In the genomic region with DNA sequence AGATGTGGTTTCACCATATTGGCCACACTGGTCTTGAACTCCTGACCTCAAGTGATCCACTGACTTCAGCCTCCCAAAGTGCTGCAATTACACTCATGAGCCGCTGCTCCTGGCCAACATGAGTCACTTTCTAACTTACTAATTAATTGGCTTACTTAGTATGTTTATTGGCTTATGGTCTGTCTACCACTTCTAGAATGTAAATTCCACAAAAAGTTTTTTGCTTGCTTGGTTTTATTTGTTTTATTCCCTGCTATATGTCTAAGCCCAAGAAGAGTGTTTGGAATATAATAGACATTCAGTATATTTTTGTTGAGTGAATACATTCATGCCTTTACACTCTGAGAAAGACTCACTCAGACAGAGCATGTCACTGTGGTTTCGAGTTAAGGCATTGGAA, we compare ENCODE assay signal across 30 cellular contexts.
DNase-seq lines count a peak whose midpoint lies in the region; ATAC-seq, FAIRE-seq and TF ChIP-seq lines count a peak whose summit lies in the region.
"Had no signal": no experiment of that assay in that cellular context is flagged by ENCODE, and none has a peak within 500 bp of the region (broad histone marks: within the 10 kb centered on the region; RNA-seq: fewer than 3 reads in every experiment).

No MANE protein-coding gene starts in this region.

- CTCF ChIA-PET in activated naive CD4-positive, alpha-beta T cell treated with anti-CD3 and anti-CD28 coated beads, Interleukin-2, amount 10 ng/mL, durations not matched to agents 7 days and 5 days (lab: Charles Lee), result no interaction called here
- CTCF ChIA-PET in HepG2 (lab: Yijun Ruan, JAX; ENCODE audit: low intra/inter-chr PET ratio, low total read pairs), result no interaction called here

- H3K4me2 ChIP-seq in Karpas-422 (ENCODE audit: low read depth, low read length, poor library complexity, severe bottlenecking) (no peak overlapping the region), HepG2 (ENCODE audit: low read depth, low read length) (no peak overlapping the region)

- no peaks in the 10 kb centered on the region for H3K9me3 ChIP-seq in Karpas-422 (ENCODE audit: low read length)
- no peaks in the 10 kb centered on the region for H3K9me3 ChIP-seq in HepG2 (ENCODE audit: low read length)
- H3K9me3 ChIP-seq: BE2C, Caco-2, Peyer's patch, transverse colon had no signal

- H3K4me1 ChIP-seq in Karpas-422 (ENCODE audit: low read length) (no peaks in the 10 kb centered on the region), HepG2 (ENCODE audit: insufficient read depth, low read length) (no peaks in the 10 kb centered on the region)
- H3K4me1 ChIP-seq: BE2C, parathyroid adenoma, Peyer's patch had no signal

- TF ChIP-seq RAD21 in HepG2 (CRISPR knock-in tag; IDR thresholded peaks at IDR 0.05), result no peak

- H2AFZ ChIP-seq in Karpas-422 (ENCODE audit: low read length) (no peak overlapping the region), HepG2 (ENCODE audit: low read length) (no peak overlapping the region)
- H2AFZ ChIP-seq: GM23248, parathyroid adenoma had no signal

- no peaks in the 10 kb centered on the region for H3K27me3 Mint-ChIP-seq in activated naive CD4-positive, alpha-beta T cell treated with anti-CD3 and anti-CD28 coated beads, Interleukin-2, amount 50 U/mL, for 24 hours
- H3K27me3 Mint-ChIP-seq in activated naive CD4-positive, alpha-beta T cell treated with anti-CD3 and anti-CD28 coated beads, Interleukin-2, amount 10 ng/mL, durations not matched to agents 7 days and 5 days, result no peaks in the 10 kb centered on the region

- no peak for TF ChIP-seq POLR2A in HepG2 (IDR thresholded peaks at IDR 0.05; ENCODE audit: insufficient read depth in 1 of 2, low read depth in 2 of 2, low read length in 2 of 2)

- in situ Hi-C loops in HepG2 (cut with HindIII; ENCODE audit: extremely low pct_ligation_motif_present, low pct_unique_long_range_greater_than_20kb), result no loop called here

- H3K79me2 ChIP-seq in Karpas-422 (ENCODE audit: low read length), result no peaks in the 10 kb centered on the region
- H3K79me2 ChIP-seq in HepG2 (ENCODE audit: insufficient read depth, low read length), result no peaks in the 10 kb centered on the region
- H3K79me2 ChIP-seq: parathyroid adenoma had no signal

- no peak overlapping the region for H3K4me3 ChIP-seq in fibroblast of mammary gland (ENCODE audit: control insufficient read depth, low read depth, low read length)
- no peak overlapping the region for H3K4me3 ChIP-seq in Karpas-422 (ENCODE audit: low read length)
- no peak overlapping the region for H3K4me3 ChIP-seq in HepG2 (replicated peaks in 1 of 3; ENCODE audit: insufficient read depth in 1 of 3, low read depth in 2 of 3, low read length in 3 of 3)
- H3K4me3 ChIP-seq: GM23248, Peyer's patch, transverse colon had no signal

- intact Hi-C loops in HepG2 (cut with micrococcal nuclease; ENCODE audit: unreplicated experiment), result loop anchor here (10.0 kb wide), 1 partner anchor 148 kb away; no protein-coding TSS in a partner anchor

- ATAC-seq in HG03097 (IDR thresholded peaks at IDR 0.05; ENCODE audit: low FRiP score, unreplicated experiment), result no peak
- no peak for ATAC-seq in HepG2
- ATAC-seq: activated T-cell treated with anti-CD3 and anti-CD28 coated beads, Interleukin-2, amount 50 U/mL, for 4 hours; right cardiac atrium had no signal

- POLR2A ChIA-PET in HepG2 (lab: Yijun Ruan, JAX), result no interaction called here

- H3K36me3 Mint-ChIP-seq in activated naive CD4-positive, alpha-beta T cell treated with anti-CD3 and anti-CD28 coated beads, Interleukin-2, amount 50 U/mL, for 24 hours, result peaks cover 18% of the 10 kb centered on the region
- peaks cover 71% of the 10 kb centered on the region for H3K36me3 Mint-ChIP-seq in activated naive CD4-positive, alpha-beta T cell treated with anti-CD3 and anti-CD28 coated beads, Interleukin-2, amount 10 ng/mL, durations not matched to agents 7 days and 5 days

- H3K36me3 ChIP-seq in Karpas-422 (ENCODE audit: insufficient read depth, low read length), result no peaks in the 10 kb centered on the region
- no peaks in the 10 kb centered on the region for H3K36me3 ChIP-seq in HepG2 (replicated peaks in 1 of 2; ENCODE audit: control insufficient read depth in 1 of 2, insufficient read depth in 2 of 2, low read length in 2 of 2)
- H3K36me3 ChIP-seq: BE2C, Peyer's patch, transverse colon had no signal

- peaks cover 94% of the 10 kb centered on the region for H3K4me1 Mint-ChIP-seq in activated naive CD4-positive, alpha-beta T cell treated with anti-CD3 and anti-CD28 coated beads, Interleukin-2, amount 50 U/mL, for 24 hours
- peaks cover 87% of the 10 kb centered on the region for H3K4me1 Mint-ChIP-seq in activated naive CD4-positive, alpha-beta T cell treated with anti-CD3 and anti-CD28 coated beads, Interleukin-2, amount 10 ng/mL, durations not matched to agents 7 days and 5 days

- H3K9ac ChIP-seq in Karpas-422 (ENCODE audit: low read length) (no peak overlapping the region), HepG2 (ENCODE audit: insufficient read depth, low read depth, low read length) (no peak overlapping the region)
- H3K9ac ChIP-seq: GM23248, parathyroid adenoma had no signal

- H3K4me3 Mint-ChIP-seq in activated naive CD4-positive, alpha-beta T cell treated with anti-CD3 and anti-CD28 coated beads, Interleukin-2, amount 50 U/mL, for 24 hours, result no peak overlapping the region
- no peak overlapping the region for H3K4me3 Mint-ChIP-seq in activated naive CD4-positive, alpha-beta T cell treated with anti-CD3 and anti-CD28 coated beads, Interleukin-2, amount 10 ng/mL, durations not matched to agents 7 days and 5 days
- H3K4me3 Mint-ChIP-seq: activated T-cell treated with anti-CD3 and anti-CD28 coated beads, Interleukin-2, amount 50 U/mL, for 4 hours had no signal

- H3K27me3 ChIP-seq in Karpas-422 (ENCODE audit: low read length) (no peaks in the 10 kb centered on the region), HepG2 (ENCODE audit: control insufficient read depth in 1 of 2, insufficient read depth in 2 of 2, low read length in 2 of 2) (no peaks in the 10 kb centered on the region)
- H3K27me3 ChIP-seq: BE2C, Peyer's patch, transverse colon had no signal

- H4K20me1 ChIP-seq in Karpas-422 (ENCODE audit: insufficient read depth, low read depth, low read length) (no peaks in the 10 kb centered on the region), HepG2 (ENCODE audit: insufficient read depth, low read length) (no peaks in the 10 kb centered on the region)

- no TSS peak for BruUV-seq in HepG2 (replicated peaks; lab: Mats Ljungman, UMichigan)

- TF ChIP-seq CTCF in fibroblast of mammary gland (conservative IDR thresholded peaks at IDR 0.05; ENCODE audit: control insufficient read depth, insufficient read depth, low read depth, low read length), result no peak
- no peak for TF ChIP-seq CTCF in HepG2 (CRISPR knock-in tag; IDR thresholded peaks at IDR 0.05)

- DNase-seq in activated naive CD4-positive, alpha-beta T cell treated with anti-CD3 and anti-CD28 coated beads, Interleukin-2, amount 10 ng/mL, durations not matched to agents 7 days and 5 days, result no peak
- DNase-seq in NCI-H82 treated with DMSO at 0.1 percent for 48 hours (lab: John Stamatoyannopoulos, UW; ENCODE audit: unreplicated experiment) (peak; percentile 49), fibroblast of mammary gland (ENCODE audit: low read depth) (peak; percentile 12), dermis blood vessel endothelial cell (no peak), Karpas-422 (no peak), HepG2 (ENCODE audit: low spot score) (no peak)
- DNase-seq: activated naive CD4-positive, alpha-beta T cell treated with Interleukin-2 at 50 U/mL for 16 hours; activated T-cell treated with anti-CD3 and anti-CD28 coated beads, Interleukin-2, amount 50 U/mL, for 4 hours; amniotic stem cell; BE2C; Caco-2; GM23248; head of caudate nucleus; Kasumi-1; kidney; NCI-H1092 treated with DMSO at 0.1 percent for 48 hours; NCI-H187 treated with DMSO at 0.1 percent for 48 hours; NCI-H2171 treated with DMSO at 0.1 percent for 48 hours; NCI-H526 treated with DMSO at 0.1 percent for 48 hours; Peyer's patch; right cardiac atrium; SIG-M5; stimulated activated CD4-positive, alpha-beta T cell treated with anti-CD3 and anti-CD28 coated beads, Interleukin-2, amount 100 ng/mL, for 24 hours; SW 1271; transverse colon had no signal

- H3K27ac ChIP-seq in Karpas-422 (ENCODE audit: low read length), result no peak overlapping the region
- H3K27ac ChIP-seq in HepG2 (ENCODE audit: extremely low read length, insufficient read depth, low read length), result no peak overlapping the region
- H3K27ac ChIP-seq: GM23248, HL-60, parathyroid adenoma, Peyer's patch, transverse colon had no signal

- TF ChIP-seq EP300 in HepG2 (IDR thresholded peaks at IDR 0.05; ENCODE audit: low read depth in 2 of 2, low read length in 2 of 2) (no peak), HepG2 (CRISPR knock-in tag; IDR thresholded peaks at IDR 0.05; ENCODE audit: borderline replicate concordance) (no peak)

- 24% methylated on average over 2 of the region's 2 CpGs for whole genome bisulfite sequencing in HepG2 (ENCODE audit: low lambda C conversion rate)

- H3K9me3 Mint-ChIP-seq in activated naive CD4-positive, alpha-beta T cell treated with anti-CD3 and anti-CD28 coated beads, Interleukin-2, amount 50 U/mL, for 24 hours, result peaks cover 6% of the 10 kb centered on the region
- peaks cover 2% of the 10 kb centered on the region for H3K9me3 Mint-ChIP-seq in activated naive CD4-positive, alpha-beta T cell treated with anti-CD3 and anti-CD28 coated beads, Interleukin-2, amount 10 ng/mL, durations not matched to agents 7 days and 5 days
- H3K9me3 Mint-ChIP-seq: activated T-cell treated with anti-CD3 and anti-CD28 coated beads, Interleukin-2, amount 50 U/mL, for 4 hours had no signal

- H3K27ac Mint-ChIP-seq in activated naive CD4-positive, alpha-beta T cell treated with anti-CD3 and anti-CD28 coated beads, Interleukin-2, amount 50 U/mL, for 24 hours, result peak overlapping the region; percentile 68
- H3K27ac Mint-ChIP-seq in activated naive CD4-positive, alpha-beta T cell treated with anti-CD3 and anti-CD28 coated beads, Interleukin-2, amount 10 ng/mL, durations not matched to agents 7 days and 5 days, result no peak overlapping the region

- no peak for FAIRE-seq in HepG2 (lab: Jason Lieb, UNC)
- FAIRE-seq: GM12892, kidney had no signal

- H3K9me2 ChIP-seq in Karpas-422 (replicated peaks; ENCODE audit: insufficient read depth, low read length), result no peaks in the 10 kb centered on the region

TF ChIP-seq in HepG2, 621 proteins besides CTCF, POLR2A, EP300 and RAD21 (continues in another document):
- TF ChIP-seq ZNF33B (CRISPR knock-in tag; IDR thresholded peaks at IDR 0.05) (no peak), HOXA3 (CRISPR knock-in tag; IDR thresholded peaks at IDR 0.05) (no peak), ZNF331 (CRISPR knock-in tag; IDR thresholded peaks at IDR 0.05) (no peak), ZNF530 (CRISPR knock-in tag; IDR thresholded peaks at IDR 0.05; ENCODE audit: low read depth) (no peak)

Comparison
In these comparisons a context has a peak if more than half of its experiments do, and no peak if none do; other contexts are left out.
1. DNase-seq: peak in NCI-H82 treated with DMSO at 0.1 percent for 48 hours (single experiment) and fibroblast of mammary gland (single experiment); none in activated naive CD4-positive, alpha-beta T cell treated with anti-CD3 and anti-CD28 coated beads, Interleukin-2, amount 10 ng/mL, durations not matched to agents 7 days and 5 days (single experiment), dermis blood vessel endothelial cell (single experiment), Karpas-422 (single experiment) and HepG2 (single experiment).